Comparison of ENCODE assay signal across 9 cellular contexts in genomic region chr22:35467788-35468187, GRCh38.
DNase-seq lines count a peak whose midpoint lies in the region; ATAC-seq, FAIRE-seq and TF ChIP-seq lines count a peak whose summit lies in the region.
"Had no signal": no experiment of that assay in that cellular context is flagged by ENCODE, and none has a peak within 500 bp of the region (broad histone marks: within the 10 kb centered on the region; RNA-seq: fewer than 3 reads in every experiment).

No MANE protein-coding gene starts in this region.

- no peaks in the 10 kb centered on the region for H3K27me3 Mint-ChIP-seq in activated CD4-positive, alpha-beta T cell treated with anti-CD3 and anti-CD28 coated beads, Interleukin-2, amount 10 ng/mL, durations not matched to agents 7 days and 5 days

- CTCF ChIA-PET in activated CD4-positive, alpha-beta T cell treated with anti-CD3 and anti-CD28 coated beads, Interleukin-2, amount 10 ng/mL, durations not matched to agents 7 days and 5 days (lab: Charles Lee): no interaction called here

- no peak overlapping the region for H3K4me3 ChIP-seq in AG10803 (ENCODE audit: low read length)

- H3K4me1 Mint-ChIP-seq in activated CD4-positive, alpha-beta T cell treated with anti-CD3 and anti-CD28 coated beads, Interleukin-2, amount 10 ng/mL, durations not matched to agents 7 days and 5 days: no peaks in the 10 kb centered on the region

- peaks cover 18% of the 10 kb centered on the region for H3K36me3 Mint-ChIP-seq in activated CD4-positive, alpha-beta T cell treated with anti-CD3 and anti-CD28 coated beads, Interleukin-2, amount 10 ng/mL, durations not matched to agents 7 days and 5 days (ENCODE audit: low read depth)

- H3K27ac Mint-ChIP-seq in activated CD4-positive, alpha-beta T cell treated with anti-CD3 and anti-CD28 coated beads, Interleukin-2, amount 10 ng/mL, durations not matched to agents 7 days and 5 days: no peak overlapping the region

- no peak for ATAC-seq in HG02870 (IDR thresholded peaks at IDR 0.05; ENCODE audit: unreplicated experiment)

- in situ Hi-C loops in SK-MEL-5 (cut with HindIII; ENCODE audit: low pct_unique_long_range_greater_than_20kb, low sequenced_read_pairs): no loop called here

- H3K4me3 Mint-ChIP-seq in activated CD4-positive, alpha-beta T cell treated with anti-CD3 and anti-CD28 coated beads, Interleukin-2, amount 10 ng/mL, durations not matched to agents 7 days and 5 days: no peak overlapping the region

- FAIRE-seq in GM12891 (lab: Jason Lieb, UNC): no peak

- H3K9me3 Mint-ChIP-seq in activated CD4-positive, alpha-beta T cell treated with anti-CD3 and anti-CD28 coated beads, Interleukin-2, amount 10 ng/mL, durations not matched to agents 7 days and 5 days: peaks cover 8% of the 10 kb centered on the region

- no peak for TF ChIP-seq POLR2A in GM12891 (IDR thresholded peaks at IDR 0.05; ENCODE audit: low read depth, low read length)

- DNase-seq in AG10803 (ENCODE audit: low read depth) (peak; percentile 53), SK-MEL-5 (ENCODE audit: low read depth, low spot score) (peak; percentile 91), globus pallidus (ENCODE audit: low spot score) (peak; percentile 84), nucleus accumbens (lab: John Stamatoyannopoulos, UW) (peak in 49 of 56 donors; percentile 6 to 87 (median 65)), GM12891 (ENCODE audit: insufficient read length, low spot score) (no peak)
- DNase-seq in stimulated activated CD4-positive, alpha-beta T cell treated with anti-CD3 and anti-CD28 coated beads, Interleukin-4, amount 100 ng/mL, for 1 hour: no peak
- no peak for DNase-seq in activated CD4-positive, alpha-beta T cell treated with anti-CD3 and anti-CD28 coated beads, Interleukin-2, amount 10 ng/mL, durations not matched to agents 7 days and 5 days
- DNase-seq: COR-L47 had no signal

- POLR2A ChIA-PET in activated CD4-positive, alpha-beta T cell treated with anti-CD3 and anti-CD28 coated beads, Interleukin-2, amount 10 ng/mL, durations not matched to agents 7 days and 5 days (lab: Charles Lee): no interaction called here

- no peak for TF ChIP-seq CTCF in AG10803 (conservative IDR thresholded peaks at IDR 0.05; ENCODE audit: low read length)

TF ChIP-seq in GM12891, 5 proteins besides CTCF, POLR2A, EP300 and RAD21:
- TF ChIP-seq POLR2AphosphoS5 (IDR thresholded peaks at IDR 0.05; ENCODE audit: low read depth, low read length) (no peak), POU2F2 (IDR thresholded peaks at IDR 0.05; ENCODE audit: low read depth, low read length) (no peak), SPI1 (IDR thresholded peaks at IDR 0.05; ENCODE audit: low read depth, low read length) (no peak), PAX5 (IDR thresholded peaks at IDR 0.05; ENCODE audit: insufficient read depth, low read length, severe bottlenecking) (no peak), TAF1 (IDR thresholded peaks at IDR 0.05; ENCODE audit: low read depth, low read length) (no peak)

Comparison
In these comparisons a context has a peak if more than half of its experiments do, and no peak if none do; other contexts are left out.
1. DNase-seq: peak in AG10803 (single experiment), SK-MEL-5 (single experiment), globus pallidus (single experiment) and nucleus accumbens (49 of 56); none in GM12891 (single experiment), stimulated activated CD4-positive, alpha-beta T cell treated with anti-CD3 and anti-CD28 coated beads, Interleukin-4, amount 100 ng/mL, for 1 hour (single experiment) and activated CD4-positive, alpha-beta T cell treated with anti-CD3 and anti-CD28 coated beads, Interleukin-2, amount 10 ng/mL, durations not matched to agents 7 days and 5 days (single experiment).